Comparison of ENCODE assay signal across 22 cellular contexts in genomic region chr9:72583370-72583769, GRCh38.
DNase-seq lines count a peak whose midpoint lies in the region; ATAC-seq and TF ChIP-seq lines count a peak whose summit lies in the region.
"Had no signal": no experiment of that assay in that cellular context is flagged by ENCODE, and none has a peak within 500 bp of the region (broad histone marks: within the 10 kb centered on the region; RNA-seq: fewer than 3 reads in every experiment).

No MANE protein-coding gene starts in this region.

- H3K27ac ChIP-seq in VCaP: peak overlapping the region; percentile 22; the same call in 1 of the 2 replicates
- H3K27ac ChIP-seq: epithelial cell of prostate, heart right ventricle, lower lobe of right lung, pancreas, spleen, upper lobe of left lung had no signal

- peaks cover 86% of the 10 kb centered on the region for H3K4me1 Mint-ChIP-seq in HFFc6 (ENCODE audit: low read depth)

- intact Hi-C loops in mucosa of descending colon (cut with DNase I, micrococcal nuclease): loop anchor here in 1 of 2 donors (10.0 kb wide), 1 partner anchor 219 kb away; the partner anchor contains the start of gene ZFAND5

- no peak for DNase-seq in HFFc6
- peak; percentile 42 for DNase-seq in epithelial cell of esophagus (ENCODE audit: low read depth)
- peak; percentile 72 for DNase-seq in renal cortical epithelial cell (ENCODE audit: low read depth)
- DNase-seq in mucosa of descending colon: no peak
- DNase-seq: activated CD8-positive, alpha-beta memory T cell treated with anti-CD3 and anti-CD28 coated beads, Interleukin-2, amount 50 U/mL, for 48 hours; activated effector memory CD4-positive, alpha-beta T cell treated with Interleukin-2 at 50 U/mL for 16 hours; activated naive CD8-positive, alpha-beta T cell treated with anti-CD3 and anti-CD28 coated beads for 36 hours; CD4-positive, alpha-beta T cell; DMS153; heart right ventricle; lower lobe of right lung; NCI-H1105 treated with DMSO at 0.1 percent for 48 hours; NCI-H2029 treated with DMSO at 0.1 percent for 48 hours; NCI-H226; pancreas; right cardiac atrium; spleen; upper lobe of left lung had no signal

- no peaks in the 10 kb centered on the region for H3K9me3 ChIP-seq in mucosa of descending colon
- H3K9me3 ChIP-seq: heart right ventricle, lower lobe of right lung, pancreas, spleen, upper lobe of left lung had no signal

- H3K27ac Mint-ChIP-seq in HFFc6: peak overlapping the region; percentile 39
- H3K27ac Mint-ChIP-seq: activated naive CD8-positive, alpha-beta T cell treated with anti-CD3 and anti-CD28 coated beads for 36 hours; CD4-positive, alpha-beta T cell had no signal

- no peaks in the 10 kb centered on the region for H3K36me3 Mint-ChIP-seq in HFFc6 (ENCODE audit: low read depth)
- H3K36me3 Mint-ChIP-seq: activated naive CD8-positive, alpha-beta T cell treated with anti-CD3 and anti-CD28 coated beads for 36 hours had no signal

- no peak for ATAC-seq in mucosa of descending colon
- no peak for ATAC-seq in GM18511 (IDR thresholded peaks at IDR 0.05; ENCODE audit: unreplicated experiment)
- no peak for ATAC-seq in HG03097 (IDR thresholded peaks at IDR 0.05; ENCODE audit: low FRiP score, unreplicated experiment)
- ATAC-seq: heart right ventricle, lower lobe of right lung, pancreas, right cardiac atrium had no signal

- H3K27me3 Mint-ChIP-seq in HFFc6 (ENCODE audit: insufficient read depth): no peaks in the 10 kb centered on the region; the same call in 1 of the 2 replicates
- H3K27me3 Mint-ChIP-seq: activated naive CD8-positive, alpha-beta T cell treated with anti-CD3 and anti-CD28 coated beads for 36 hours; CD4-positive, alpha-beta T cell had no signal

- no peak overlapping the region for H3K4me3 ChIP-seq in epithelial cell of esophagus (ENCODE audit: low read length)
- no peak overlapping the region for H3K4me3 ChIP-seq in mucosa of descending colon
- H3K4me3 ChIP-seq: heart right ventricle, lower lobe of right lung, pancreas, spleen, upper lobe of left lung had no signal

- no peak for TF ChIP-seq CTCF in HFFc6 (IDR thresholded peaks at IDR 0.05)
- TF ChIP-seq CTCF in VCaP (conservative IDR thresholded peaks at IDR 0.05): no peak
- no peak for TF ChIP-seq CTCF in epithelial cell of esophagus (IDR thresholded peaks at IDR 0.05; ENCODE audit: insufficient read depth, low read depth, low read length, missing control alignments)
- no peak for TF ChIP-seq CTCF in mucosa of descending colon (IDR thresholded peaks at IDR 0.05)

- H3K9me3 Mint-ChIP-seq in HFFc6: no peaks in the 10 kb centered on the region
- H3K9me3 Mint-ChIP-seq: activated naive CD8-positive, alpha-beta T cell treated with anti-CD3 and anti-CD28 coated beads for 36 hours; CD4-positive, alpha-beta T cell had no signal

- H3K36me3 ChIP-seq in mucosa of descending colon (ENCODE audit: low read depth): no peaks in the 10 kb centered on the region
- H3K36me3 ChIP-seq: heart right ventricle, lower lobe of right lung, pancreas, spleen, upper lobe of left lung had no signal

- H3K4me3 Mint-ChIP-seq in HFFc6: peak overlapping the region; percentile 8
- H3K4me3 Mint-ChIP-seq: activated naive CD8-positive, alpha-beta T cell treated with anti-CD3 and anti-CD28 coated beads for 36 hours; CD4-positive, alpha-beta T cell had no signal

- H3K4me1 ChIP-seq in mucosa of descending colon (ENCODE audit: low read depth): peaks cover 25% of the 10 kb centered on the region

Comparison
In these comparisons a context has a peak if more than half of its experiments do, and no peak if none do; other contexts are left out.
1. DNase-seq: peak in epithelial cell of esophagus (single experiment) and renal cortical epithelial cell (single experiment); none in HFFc6 (single experiment) and mucosa of descending colon (0 of 3).